In the genomic region with DNA sequence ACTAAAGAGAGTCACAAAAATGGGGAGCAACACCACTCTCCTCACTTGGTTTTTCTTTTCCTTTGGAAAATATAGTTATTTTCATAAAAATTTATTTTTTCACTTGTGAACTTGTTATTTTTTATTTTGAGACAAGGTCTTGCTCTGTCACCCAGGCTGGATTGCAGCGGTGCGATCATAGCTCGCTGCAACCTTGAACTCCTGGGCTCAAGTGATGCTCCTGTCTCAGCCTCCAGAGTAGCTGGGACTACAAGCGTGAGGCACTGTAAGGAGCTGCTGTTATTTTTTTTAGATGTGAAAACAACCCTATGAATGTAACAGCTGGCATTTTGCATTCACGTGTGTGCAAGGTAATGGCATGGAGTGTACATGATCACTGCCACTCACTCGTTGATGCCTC, we compare ENCODE assay signal across 22 cellular contexts. TPM values are rescaled to one million over a fixed set of nuclear protein-coding genes. Genes with fewer than 3 reads are reported as not detected.
A peak's percentile ranks its signal among the peaks of the same experiment; 100 is the strongest.
DNase-seq lines count a peak whose midpoint lies in the region; FAIRE-seq and TF ChIP-seq lines count a peak whose summit lies in the region.
"Had no signal": no experiment of that assay in that cellular context is flagged by ENCODE, and none has a peak within 500 bp of the region (broad histone marks: within the 10 kb centered on the region; RNA-seq: fewer than 3 reads in every experiment).

No MANE protein-coding gene starts in this region.

- H3K4me3 ChIP-seq in mucosa of rectum (ENCODE audit: low read length in 2 of 2): peak overlapping the region in 1 of 2 donors; percentile 41
- H3K4me3 ChIP-seq in transverse colon: no peak overlapping the region
- no peak overlapping the region for H3K4me3 ChIP-seq in vagina
- H3K4me3 ChIP-seq: BLaER1, GM23338 had no signal

- H3K9ac ChIP-seq in mucosa of rectum (ENCODE audit: low read depth in 1 of 2, low read length in 2 of 2): no peak overlapping the region
- H3K9ac ChIP-seq: BLaER1 had no signal

- TF ChIP-seq POLR2A in transverse colon (IDR thresholded peaks at IDR 0.05) (no peak), vagina (IDR thresholded peaks at IDR 0.05) (no peak)

- in situ Hi-C loops in transverse colon (cut with MboI; ENCODE audit: low pct_ligation_motif_present in 1 of 4, low pct_unique_long_range_greater_than_20kb in 1 of 4, low sequenced_read_pairs in 3 of 4): no loop called here

- H3K9me3 ChIP-seq in mucosa of rectum (ENCODE audit: control insufficient read depth in 2 of 2, low read length in 2 of 2) (no peaks in the 10 kb centered on the region), transverse colon (no peaks in the 10 kb centered on the region), vagina (no peaks in the 10 kb centered on the region)
- H3K9me3 ChIP-seq: BLaER1 had no signal

- TF ChIP-seq CTCF in VCaP (conservative IDR thresholded peaks at IDR 0.05) (no peak), transverse colon (IDR thresholded peaks at IDR 0.05) (no peak), vagina (IDR thresholded peaks at IDR 0.05) (no peak)

- FAIRE-seq in HTR-8/SVneo (lab: Jason Lieb, UNC): peak; percentile 74
- FAIRE-seq: GM12892, GM18507, H54 had no signal

- peaks cover under 1 to 3% of the 10 kb centered on the region in 2 donors for H3K36me3 ChIP-seq in mucosa of rectum (ENCODE audit: control insufficient read depth in 2 of 2, insufficient read depth in 2 of 2, low read length in 2 of 2)
- H3K36me3 ChIP-seq in transverse colon: no peaks in the 10 kb centered on the region
- H3K36me3 ChIP-seq in vagina: no peaks in the 10 kb centered on the region

- intact Hi-C loops in transverse colon (cut with DNase I; ENCODE audit: low total_unique reads): no loop called here
- intact Hi-C loops in posterior cingulate gyrus (cut with DNase I): no loop called here
- intact Hi-C loops in vagina (cut with DNase I): no loop called here

- WGBS in transverse colon (ENCODE audit: low coverage in 1 of 2), 2 donors: 94 to 100% methylated on average over 6 of the region's 6 CpGs

- no peak for TF ChIP-seq EP300 in transverse colon (IDR thresholded peaks at IDR 0.05; ENCODE audit: low read depth)

- peaks cover 48 to 70% of the 10 kb centered on the region in 2 donors for H3K4me1 ChIP-seq in mucosa of rectum (ENCODE audit: control insufficient read depth in 2 of 2, insufficient read depth in 2 of 2, low read length in 2 of 2)
- peaks cover 36 to 64% (median 42%) of the 10 kb centered on the region in 4 donors for H3K4me1 ChIP-seq in transverse colon
- H3K4me1 ChIP-seq in vagina: peaks cover 20% of the 10 kb centered on the region

- no peaks in the 10 kb centered on the region for H3K27me3 ChIP-seq in mucosa of rectum (ENCODE audit: control insufficient read depth in 2 of 2, insufficient read depth in 2 of 2, low read length in 2 of 2)
- no peaks in the 10 kb centered on the region for H3K27me3 ChIP-seq in transverse colon
- H3K27me3 ChIP-seq in vagina: no peaks in the 10 kb centered on the region
- H3K27me3 ChIP-seq: BLaER1 had no signal

- H3K27ac ChIP-seq in VCaP: peak overlapping the region; percentile 41; the same call in 1 of the 2 replicates
- peak overlapping the region; percentile 86 to 99 for H3K27ac ChIP-seq in mucosa of rectum (ENCODE audit: low read depth in 2 of 2, low read length in 2 of 2)
- peak overlapping the region; percentile 80 to 89 (median 87) for H3K27ac ChIP-seq in transverse colon
- no peak overlapping the region for H3K27ac ChIP-seq in vagina
- H3K27ac ChIP-seq: BLaER1, HL-60 had no signal

- DNase-seq in HTR-8/SVneo (ENCODE audit: insufficient read length, low spot score): no peak
- DNase-seq in transverse colon: no peak
- no peak for DNase-seq in posterior cingulate gyrus
- DNase-seq in activated CD4-positive, alpha-beta T cell treated with anti-CD3 and anti-CD28 coated beads, Interleukin-2, amount 50 U/mL, for 48 hours: no peak
- no peak for DNase-seq in vagina (ENCODE audit: extremely low spot score in 2 of 2)
- DNase-seq: 8988T; CD4-positive, alpha-beta memory T cell; DMS153; DMS79; GDM1; HCEC 1CT; HFFc6 had no signal

RNA-seq across cellular contexts. Expression of a gene that starts 24.9 kb away (rescaled TPM):
- total RNA-seq in transverse colon (100 to 1,000 TPM in 2 of 4 donors, 10 to 100 TPM in 2; 67.9 to 194 (median 115) TPM), vagina (1.7 TPM)
- total RNA-seq: HT1080 had no signal

RNA-seq across cellular contexts. Expression of a gene that starts 51.7 kb away (rescaled TPM):
- total RNA-seq in transverse colon (1 to 10 TPM; 2.4 to 8.2 (median 4.4) TPM), vagina (22.3 TPM)
- total RNA-seq: A673 had no signal

Comparison
In these comparisons a context has a peak if more than half of its experiments do, and no peak if none do; other contexts are left out.
1. RNA of a gene that starts 24.9 kb away (total RNA-seq): 67.9 to 194 TPM in transverse colon; 1.7 TPM in vagina (single experiment); every median in the first group is over 10 times any median in the second.